1 cellular context compared by ENCODE assay signal in the genomic region with DNA sequence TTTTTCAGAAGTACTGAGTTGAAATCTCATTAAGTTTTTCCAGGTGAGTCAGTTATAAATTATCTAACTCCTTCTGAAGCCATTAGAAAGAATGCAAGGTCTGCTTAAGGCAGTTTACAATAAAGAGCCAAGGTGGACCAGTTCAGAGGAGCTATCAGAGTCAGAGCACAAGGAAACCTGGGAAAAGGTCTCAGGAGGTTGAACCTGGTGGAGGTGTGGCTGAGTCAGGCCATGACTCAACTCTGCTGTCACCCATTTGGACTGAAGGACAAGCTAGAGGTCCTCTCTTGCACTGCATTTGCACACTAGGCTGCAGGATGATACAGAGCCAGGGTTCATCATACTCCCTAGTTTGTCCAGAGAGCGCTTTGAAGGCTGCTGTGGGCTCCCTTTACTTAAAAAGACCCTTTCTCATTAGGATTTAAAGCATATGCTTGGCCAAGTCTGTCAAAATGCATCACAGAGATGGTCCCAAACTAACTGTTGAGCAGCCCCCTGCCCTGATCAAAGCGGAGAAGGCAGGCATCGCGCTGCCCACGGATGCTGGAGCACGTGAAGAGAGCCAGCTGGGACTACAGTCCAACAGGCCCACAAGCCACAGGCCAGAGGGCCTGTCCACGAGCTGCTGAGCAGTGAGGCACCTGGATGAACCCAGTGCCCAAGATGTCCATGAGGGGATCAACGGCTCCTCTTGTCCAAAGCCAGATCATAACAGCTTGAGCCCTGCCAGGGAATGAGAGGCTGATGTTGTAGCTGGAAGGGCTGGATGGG.
TF ChIP-seq lines count a peak whose summit lies in the region.

No MANE protein-coding gene starts in this region.

TF ChIP-seq in IMR-90, 13 proteins besides CTCF, POLR2A, EP300 and RAD21:
- TF ChIP-seq BHLHE40 (IDR thresholded peaks at IDR 0.05; ENCODE audit: low read depth, low read length) (no peak), MAZ (IDR thresholded peaks at IDR 0.05; ENCODE audit: borderline replicate concordance, low read depth, low read length) (no peak), RCOR1 (IDR thresholded peaks at IDR 0.05; ENCODE audit: insufficient replicate concordance, low read length) (no peak), RFX5 (IDR thresholded peaks at IDR 0.05; ENCODE audit: low read depth, low read length) (no peak)
